ENCODE assay signal across 25 cellular contexts in the genomic region with DNA sequence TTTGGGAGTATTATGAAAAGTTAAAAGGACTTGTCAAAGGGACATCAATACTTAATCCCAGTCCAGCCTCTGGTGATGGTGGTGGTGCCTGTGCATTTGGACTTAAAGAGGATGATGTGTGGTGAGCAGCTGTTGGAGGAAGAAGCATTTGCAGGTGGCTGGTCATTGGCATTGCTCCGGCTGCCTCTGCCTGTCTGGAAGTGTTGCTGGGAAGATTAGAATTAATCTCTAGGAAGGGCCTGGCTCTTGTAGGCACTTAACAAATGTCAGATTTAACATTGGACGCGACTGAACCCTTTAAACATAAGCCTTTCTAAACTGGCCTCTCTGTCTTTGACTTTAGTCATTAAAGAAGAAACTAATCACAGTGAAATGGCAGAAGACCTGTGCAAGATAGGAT. TPM values are rescaled to one million over a fixed set of nuclear protein-coding genes. Genes with fewer than 3 reads are reported as not detected.
DNase-seq lines count a peak whose midpoint lies in the region; ATAC-seq and TF ChIP-seq lines count a peak whose summit lies in the region.
"Had no signal": no experiment of that assay in that cellular context is flagged by ENCODE, and none has a peak within 500 bp of the region (broad histone marks: within the 10 kb centered on the region; RNA-seq: fewer than 3 reads in every experiment).

No MANE protein-coding gene starts in this region.

- intact Hi-C loops in testis (cut with DNase I; ENCODE audit: low total_unique reads) = no loop called here

- TF ChIP-seq POLR2A in testis (IDR thresholded peaks at IDR 0.05) = no peak

- no peak overlapping the region for H3K4me3 ChIP-seq in testis
- H3K4me3 ChIP-seq: adrenal gland, coronary artery, neural progenitor cell, prostate gland, skin epidermis, stomach had no signal

- no peaks in the 10 kb centered on the region for H3K27me3 Mint-ChIP-seq in activated naive CD4-positive, alpha-beta T cell treated with anti-CD3 and anti-CD28 coated beads, Interleukin-2, amount 10 ng/mL, durations not matched to agents 7 days and 5 days
- no peaks in the 10 kb centered on the region for H3K27me3 Mint-ChIP-seq in activated naive CD8-positive, alpha-beta T cell treated with anti-CD3 and anti-CD28 coated beads, Interleukin-2, amount 10 ng/mL, durations not matched to agents 7 days and 5 days
- H3K27me3 Mint-ChIP-seq in stimulated activated memory B cell treated with anti-CD40 and anti-IgM and Interleukin-4, amounts not matched to agents 10 μg/mL and 1 μg/mL and 100 μg/mL, for 72 hours = no peaks in the 10 kb centered on the region

- H3K36me3 Mint-ChIP-seq in activated naive CD4-positive, alpha-beta T cell treated with anti-CD3 and anti-CD28 coated beads, Interleukin-2, amount 10 ng/mL, durations not matched to agents 7 days and 5 days = peaks cover 82% of the 10 kb centered on the region
- H3K36me3 Mint-ChIP-seq in activated naive CD8-positive, alpha-beta T cell treated with anti-CD3 and anti-CD28 coated beads, Interleukin-2, amount 10 ng/mL, durations not matched to agents 7 days and 5 days = peaks cover 54% of the 10 kb centered on the region
- H3K36me3 Mint-ChIP-seq in stimulated activated memory B cell treated with anti-CD40 and anti-IgM and Interleukin-4, amounts not matched to agents 10 μg/mL and 1 μg/mL and 100 μg/mL, for 72 hours = peaks cover 74% of the 10 kb centered on the region
- H3K36me3 Mint-ChIP-seq: neural progenitor cell had no signal

- peak overlapping the region; percentile 86 for H3K27ac Mint-ChIP-seq in activated naive CD4-positive, alpha-beta T cell treated with anti-CD3 and anti-CD28 coated beads, Interleukin-2, amount 10 ng/mL, durations not matched to agents 7 days and 5 days
- peak overlapping the region; percentile 63 for H3K27ac Mint-ChIP-seq in activated naive CD8-positive, alpha-beta T cell treated with anti-CD3 and anti-CD28 coated beads, Interleukin-2, amount 10 ng/mL, durations not matched to agents 7 days and 5 days
- peak overlapping the region; percentile 96 for H3K27ac Mint-ChIP-seq in stimulated activated memory B cell treated with anti-CD40 and anti-IgM and Interleukin-4, amounts not matched to agents 10 μg/mL and 1 μg/mL and 100 μg/mL, for 72 hours
- H3K27ac Mint-ChIP-seq: neural progenitor cell had no signal

- no peak for ATAC-seq in activated naive CD8-positive, alpha-beta T cell treated with anti-CD3 and anti-CD28 coated beads, Interleukin-2, amount 10 ng/mL, durations not matched to agents 7 days and 5 days (ENCODE audit: low read depth)
- no peak for ATAC-seq in stimulated activated memory B cell treated with anti-CD40 and anti-IgM and Interleukin-4, amounts not matched to agents 10 μg/mL and 1 μg/mL and 100 μg/mL, for 72 hours
- ATAC-seq in HG03039 (IDR thresholded peaks at IDR 0.05; ENCODE audit: unreplicated experiment) = no peak
- ATAC-seq: left lobe of liver had no signal

- H3K36me3 ChIP-seq in testis (ENCODE audit: low read depth, missing control alignments) = no peaks in the 10 kb centered on the region
- H3K36me3 ChIP-seq: adrenal gland, neural progenitor cell, prostate gland had no signal

- WGBS in testis, 2 donors = 84 to 86% methylated on average over 3 of the region's 3 CpGs

- H3K27me3 ChIP-seq in testis = no peaks in the 10 kb centered on the region
- H3K27me3 ChIP-seq: adrenal gland, neural progenitor cell, stomach had no signal

- H3K4me1 ChIP-seq in testis = no peaks in the 10 kb centered on the region
- H3K4me1 ChIP-seq: adrenal gland, neural progenitor cell, prostate gland had no signal

- H3K4me3 Mint-ChIP-seq in activated naive CD4-positive, alpha-beta T cell treated with anti-CD3 and anti-CD28 coated beads, Interleukin-2, amount 10 ng/mL, durations not matched to agents 7 days and 5 days = no peak overlapping the region
- H3K4me3 Mint-ChIP-seq in activated naive CD8-positive, alpha-beta T cell treated with anti-CD3 and anti-CD28 coated beads, Interleukin-2, amount 10 ng/mL, durations not matched to agents 7 days and 5 days = no peak overlapping the region
- no peak overlapping the region for H3K4me3 Mint-ChIP-seq in stimulated activated memory B cell treated with anti-CD40 and anti-IgM and Interleukin-4, amounts not matched to agents 10 μg/mL and 1 μg/mL and 100 μg/mL, for 72 hours
- H3K4me3 Mint-ChIP-seq: H9, neural progenitor cell had no signal

- CTCF ChIA-PET in activated naive CD4-positive, alpha-beta T cell treated with anti-CD3 and anti-CD28 coated beads, Interleukin-2, amount 10 ng/mL, durations not matched to agents 7 days and 5 days (lab: Charles Lee) = interaction anchor here (1.4 to 1.6 kb wide), 2 partner anchors 23 to 248 kb away, joined by 3 to 6 read pairs; no protein-coding TSS in a partner anchor

- DNase-seq in activated naive CD4-positive, alpha-beta T cell treated with anti-CD3 and anti-CD28 coated beads, Interleukin-2, amount 10 ng/mL, durations not matched to agents 7 days and 5 days = no peak
- DNase-seq in activated naive CD4-positive, alpha-beta T cell treated with Interleukin-2 at 50 U/mL for 16 hours = no peak
- DNase-seq in NCI-H82 treated with DMSO at 0.1 percent for 48 hours (lab: John Stamatoyannopoulos, UW; ENCODE audit: unreplicated experiment) (peak; percentile 95), testis (no peak), dedifferentiated amniotic fluid mesenchymal stem cell (ENCODE audit: extremely low spot score) (no peak)
- no peak for DNase-seq in activated naive CD8-positive, alpha-beta T cell treated with anti-CD3 and anti-CD28 coated beads, Interleukin-2, amount 10 ng/mL, durations not matched to agents 7 days and 5 days
- DNase-seq: activated CD4-positive, CD25-positive, alpha-beta regulatory T cell treated with anti-CD3 and anti-CD28 coated beads, Interleukin-2, amount 50 U/mL, for 72 hours; adrenal gland; COR-L47; H9; midbrain; MV-4-11; NCI-H1694; NCI-H774; stimulated activated CD4-positive, alpha-beta T cell treated with anti-CD3 and anti-CD28 coated beads, Interleukin-2, amount 100 ng/mL, for 24 hours; stomach; trophoblast cell had no signal

- POLR2A ChIA-PET in activated naive CD8-positive, alpha-beta T cell treated with anti-CD3 and anti-CD28 coated beads, Interleukin-2, amount 10 ng/mL, durations not matched to agents 7 days and 5 days (lab: Charles Lee) = interaction anchor here (0.7 kb wide), 1 partner anchor 19 kb away, joined by 3 read pairs; no protein-coding TSS in a partner anchor

- H3K9me3 ChIP-seq in testis = no peaks in the 10 kb centered on the region
- H3K9me3 ChIP-seq: adrenal gland, prostate gland, stomach had no signal

- no peak overlapping the region for H3K27ac ChIP-seq in testis
- H3K27ac ChIP-seq: adrenal gland, coronary artery, KMS-11, neural progenitor cell, prostate gland, skin epidermis, stomach had no signal

- H3K9me3 Mint-ChIP-seq in activated naive CD4-positive, alpha-beta T cell treated with anti-CD3 and anti-CD28 coated beads, Interleukin-2, amount 10 ng/mL, durations not matched to agents 7 days and 5 days = no peaks in the 10 kb centered on the region
- no peaks in the 10 kb centered on the region for H3K9me3 Mint-ChIP-seq in activated naive CD8-positive, alpha-beta T cell treated with anti-CD3 and anti-CD28 coated beads, Interleukin-2, amount 10 ng/mL, durations not matched to agents 7 days and 5 days
- no peaks in the 10 kb centered on the region for H3K9me3 Mint-ChIP-seq in stimulated activated memory B cell treated with anti-CD40 and anti-IgM and Interleukin-4, amounts not matched to agents 10 μg/mL and 1 μg/mL and 100 μg/mL, for 72 hours
- H3K9me3 Mint-ChIP-seq: H9 had no signal

- TF ChIP-seq CTCF in testis (IDR thresholded peaks at IDR 0.05) = no peak

- peaks cover 88% of the 10 kb centered on the region for H3K4me1 Mint-ChIP-seq in activated naive CD4-positive, alpha-beta T cell treated with anti-CD3 and anti-CD28 coated beads, Interleukin-2, amount 10 ng/mL, durations not matched to agents 7 days and 5 days
- peaks cover 62% of the 10 kb centered on the region for H3K4me1 Mint-ChIP-seq in activated naive CD8-positive, alpha-beta T cell treated with anti-CD3 and anti-CD28 coated beads, Interleukin-2, amount 10 ng/mL, durations not matched to agents 7 days and 5 days
- H3K4me1 Mint-ChIP-seq in stimulated activated memory B cell treated with anti-CD40 and anti-IgM and Interleukin-4, amounts not matched to agents 10 μg/mL and 1 μg/mL and 100 μg/mL, for 72 hours = peaks cover 78% of the 10 kb centered on the region
- H3K4me1 Mint-ChIP-seq: H9 had no signal

RNA-seq across cellular contexts. Expression of gene FIGNL1, which starts 58.8 kb away (rescaled TPM):
- total RNA-seq in activated naive CD8-positive, alpha-beta T cell treated with anti-CD3 and anti-CD28 coated beads, Interleukin-2, amount 10 ng/mL, durations not matched to agents 7 days and 5 days = 10 to 100 TPM; 28.4 to 30.9 TPM
- 10 to 100 TPM; 19.1 to 20.9 TPM for total RNA-seq in testis
- polyA plus RNA-seq in testis (ENCODE audit: insufficient read depth, low read depth, low replicate concordance) = 10.4 TPM
